26 cellular contexts compared by ENCODE assay signal in the genomic region with DNA sequence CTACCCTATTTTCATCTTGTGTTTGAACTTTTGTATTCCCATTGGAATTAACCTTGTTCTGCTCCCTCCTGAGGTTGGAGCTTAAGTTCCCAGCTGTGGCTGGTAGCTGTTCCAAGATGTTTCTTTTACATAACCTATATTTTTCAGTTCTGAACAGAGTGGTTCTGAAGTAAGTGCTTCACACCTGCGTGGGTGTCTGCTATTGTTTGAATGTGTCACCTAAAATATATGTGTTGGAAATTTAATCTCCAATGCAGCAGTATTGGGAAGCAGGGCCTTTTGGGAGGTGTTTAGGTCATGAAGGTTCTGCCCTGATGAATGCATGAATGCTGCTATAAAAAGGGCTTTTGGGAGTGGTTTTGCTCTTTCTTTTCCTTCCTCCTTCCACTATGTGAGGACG.
"Had no signal": no experiment of that assay in that cellular context is flagged by ENCODE, and none has a peak within 500 bp of the region (broad histone marks: within the 10 kb centered on the region; RNA-seq: fewer than 3 reads in every experiment).

No MANE protein-coding gene starts in this region.

- FAIRE-seq: endometrium, endothelial cell of umbilical vein had no signal

- H3K9me3 ChIP-seq: colonic mucosa, esophagus squamous epithelium had no signal

- H3K4me3 ChIP-seq: ascending aorta, colonic mucosa, esophagus squamous epithelium, gastroesophageal sphincter had no signal

- H3K27ac ChIP-seq: ascending aorta, colonic mucosa, epithelial cell of prostate, esophagus squamous epithelium, gastroesophageal sphincter had no signal

- H3K36me3 ChIP-seq: ascending aorta, colonic mucosa, esophagus squamous epithelium, gastroesophageal sphincter had no signal

- H3K27me3 ChIP-seq: ascending aorta, colonic mucosa, esophagus squamous epithelium, gastroesophageal sphincter had no signal

- H3K4me1 ChIP-seq: ascending aorta, colonic mucosa had no signal

- DNase-seq: activated CD4-positive, alpha-beta memory T cell treated with anti-CD3 and anti-CD28 coated beads for 36 hours; activated CD4-positive, alpha-beta T cell treated with anti-CD3 and anti-CD28 coated beads for 36 hours; activated CD4-positive, alpha-beta T cell treated with anti-CD3 and anti-CD28 coated beads, Interleukin-2, amount 10 ng/mL, durations not matched to agents 24 days and 14 days; activated CD4-positive, CD25-positive, alpha-beta regulatory T cell; activated CD4-positive, CD25-positive, alpha-beta regulatory T cell treated with anti-CD3 and anti-CD28 coated beads, Interleukin-2, amount 50 U/mL, for 72 hours; activated CD8-positive, alpha-beta memory T cell treated with anti-CD3 and anti-CD28 coated beads, Interleukin-2, amount 10 ng/mL, durations not matched to agents 7 days and 5 days; activated CD8-positive, alpha-beta memory T cell treated with anti-CD3 and anti-CD28 coated beads, Interleukin-2, amount 50 U/mL, for 4 hours; activated CD8-positive, alpha-beta T cell treated with anti-CD3 and anti-CD28 coated beads, Interleukin-2, amount 10 ng/mL, durations not matched to agents 7 days and 5 days; activated effector memory CD4-positive, alpha-beta T cell treated with anti-CD3 and anti-CD28 coated beads, Interleukin-2, amount 50 U/mL, for 16 hours; activated naive CD4-positive, alpha-beta T cell treated with anti-CD3 and anti-CD28 coated beads, Interleukin-2, amount 10 ng/mL, durations not matched to agents 7 days and 5 days; activated naive CD8-positive, alpha-beta T cell treated with anti-CD3 and anti-CD28 coated beads, Interleukin-2, amount 10 ng/mL, durations not matched to agents 7 days and 5 days; activated T-cell treated with anti-CD3 and anti-CD28 coated beads, Interleukin-2, amount 50 U/mL, for 1 hour; activated T-cell treated with anti-CD3 and anti-CD28 coated beads, Interleukin-2, amount 50 U/mL, for 48 hours; central memory CD4-positive, alpha-beta T cell; cerebellar nuclear complex; colonic mucosa; effector CD8-positive, alpha-beta T cell; esophagus squamous epithelium; foreskin melanocyte; T-helper 2 cell had no signal

- ATAC-seq: activated CD4-positive, alpha-beta T cell treated with anti-CD3 and anti-CD28 coated beads for 36 hours; activated CD8-positive, alpha-beta memory T cell treated with anti-CD3 and anti-CD28 coated beads, Interleukin-2, amount 10 ng/mL, durations not matched to agents 7 days and 5 days; activated CD8-positive, alpha-beta T cell treated with anti-CD3 and anti-CD28 coated beads, Interleukin-2, amount 10 ng/mL, durations not matched to agents 7 days and 5 days; activated naive CD4-positive, alpha-beta T cell treated with anti-CD3 and anti-CD28 coated beads, Interleukin-2, amount 50 U/mL, for 72 hours; gastroesophageal sphincter had no signal
